Comparison of ENCODE assay signal across 32 cellular contexts in genomic region chr12:19311165-19311564, GRCh38.
"Had no signal": no experiment of that assay in that cellular context is flagged by ENCODE, and none has a peak within 500 bp of the region (broad histone marks: within the 10 kb centered on the region; RNA-seq: fewer than 3 reads in every experiment).

No MANE protein-coding gene starts in this region.

- ATAC-seq: activated CD4-positive, CD25-positive, alpha-beta regulatory T cell treated with anti-CD3 and anti-CD28 coated beads, Interleukin-2, amount 50 U/mL, for 24 hours; activated CD8-positive, alpha-beta T cell treated with anti-CD3 and anti-CD28 coated beads for 36 hours; activated naive CD4-positive, alpha-beta T cell treated with anti-CD3 and anti-CD28 coated beads, Interleukin-2, amount 50 U/mL, for 72 hours; activated T-cell treated with anti-CD3 and anti-CD28 coated beads, Interleukin-2, amount 50 U/mL, for 4 hours; activated T-cell treated with anti-CD3 and anti-CD28 coated beads, Interleukin-2, amount 50 U/mL, for 72 hours; activated T-helper 17 cell treated with anti-CD3 and anti-CD28 coated beads, Interleukin-2, amount 50 U/mL, for 72 hours; WTC11 had no signal

- H3K9me3 ChIP-seq: ascending aorta had no signal

- DNase-seq: activated CD4-positive, alpha-beta memory T cell treated with anti-CD3 and anti-CD28 coated beads for 36 hours; activated CD4-positive, alpha-beta T cell treated with anti-CD3 and anti-CD28 coated beads for 4 hours; activated CD4-positive, alpha-beta T cell treated with anti-CD3 and anti-CD28 coated beads, Interleukin-2, amount 10 ng/mL, durations not matched to agents 24 days and 14 days; activated CD4-positive, alpha-beta T cell treated with anti-CD3 and anti-CD28 coated beads, Interleukin-2, amount 50 U/mL, for 1 hour; activated CD4-positive, alpha-beta T cell treated with anti-CD3 and anti-CD28 coated beads, Interleukin-2, amount 50 U/mL, for 4 hours; activated CD4-positive, CD25-positive, alpha-beta regulatory T cell; activated CD8-positive, alpha-beta memory T cell treated with anti-CD3 and anti-CD28 coated beads, Interleukin-2, amount 50 U/mL, for 4 hours; activated CD8-positive, alpha-beta T cell treated with anti-CD3 and anti-CD28 coated beads for 36 hours; activated effector memory CD4-positive, alpha-beta T cell treated with anti-CD3 and anti-CD28 coated beads, Interleukin-2, amount 50 U/mL, for 16 hours; activated gamma-delta T cell treated with Interleukin-2 at 50 U/mL for 16 hours; activated naive CD4-positive, alpha-beta T cell; activated naive CD4-positive, alpha-beta T cell treated with anti-CD3 and anti-CD28 coated beads for 36 hours; activated naive CD4-positive, alpha-beta T cell treated with anti-CD3 and anti-CD28 coated beads, Interleukin-2, amount 50 U/mL, for 16 hours; activated naive CD8-positive, alpha-beta T cell treated with anti-CD3 and anti-CD28 coated beads for 36 hours; activated T-cell treated with anti-CD3 and anti-CD28 coated beads for 4 hours; activated T-cell treated with anti-CD3 and anti-CD28 coated beads, Interleukin-2, amount 50 U/mL, for 1 hour; activated T-cell treated with anti-CD3 and anti-CD28 coated beads, Interleukin-2, amount 50 U/mL, for 4 hours; activated T-cell treated with anti-CD3 and anti-CD28 coated beads, Interleukin-2, amount 50 U/mL, for 72 hours; amygdala; anterior cingulate cortex; caudate nucleus; cerebellar nuclear complex; T-helper 1 cell; T-helper 2 cell; T-helper 9 cell; WERI-Rb-1 had no signal

- H3K4me1 ChIP-seq: ascending aorta had no signal

- H3K27me3 ChIP-seq: ascending aorta, cardiac muscle cell had no signal

- H3K27ac ChIP-seq: ascending aorta, cardiac muscle cell, WERI-Rb-1 had no signal

- H3K4me3 ChIP-seq: ascending aorta, cardiac muscle cell had no signal
